ENCODE assay signal across 8 cellular contexts in the genomic region with DNA sequence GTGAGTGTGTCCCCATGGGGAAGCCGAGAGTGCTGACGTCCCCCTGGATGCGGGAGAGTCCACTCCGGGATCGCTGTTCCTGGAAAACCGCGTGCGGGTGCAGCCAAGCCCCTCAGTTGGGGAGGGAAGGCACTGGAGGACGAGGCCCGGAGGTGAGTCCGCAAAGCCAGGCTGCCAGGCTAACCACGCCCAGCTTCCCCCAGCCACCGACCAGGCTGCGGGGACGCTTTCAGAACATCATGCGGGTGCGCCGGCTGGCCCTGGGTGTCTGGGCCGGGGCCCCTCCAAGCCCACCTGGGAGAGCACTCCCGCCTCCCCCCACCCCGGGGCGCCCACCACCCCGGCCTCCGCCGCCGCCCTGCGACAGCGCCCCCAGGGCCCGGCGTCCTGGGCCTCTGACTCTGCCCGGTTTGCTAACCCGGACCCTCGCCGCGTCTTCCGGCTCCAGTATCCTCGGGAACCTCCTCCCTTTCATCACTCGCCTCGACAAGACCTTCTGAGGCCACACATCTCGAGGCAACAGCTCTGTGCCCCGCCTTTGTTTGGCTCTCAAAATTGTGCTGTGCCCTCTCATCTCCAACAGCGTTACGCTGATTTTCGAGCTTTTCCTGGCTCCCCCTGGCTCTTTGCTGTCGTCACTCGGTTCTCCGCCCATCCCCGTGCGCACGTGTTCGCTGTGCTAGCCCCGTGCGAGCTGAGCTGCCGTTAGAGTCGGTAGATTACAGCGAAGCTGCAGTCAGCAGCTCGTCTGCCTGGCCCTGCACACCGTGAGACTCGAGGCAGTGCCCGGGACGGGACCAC. TPM values are rescaled to one million over a fixed set of nuclear protein-coding genes. Genes with fewer than 3 reads are reported as not detected.
DNase-seq lines count a peak whose midpoint lies in the region; ATAC-seq, FAIRE-seq and TF ChIP-seq lines count a peak whose summit lies in the region.

No MANE protein-coding gene starts in this region.

- peaks cover 6% of the 10 kb centered on the region for H3K27me3 ChIP-seq in muscle layer of duodenum (ENCODE audit: low read depth, low read length)

- TF ChIP-seq CTCF in activated CD8-positive, alpha-beta T cell treated with anti-CD3 and anti-CD28 coated beads for 36 hours (IDR thresholded peaks at IDR 0.05): no peak
- TF ChIP-seq CTCF in Calu3 (IDR thresholded peaks at IDR 0.05; ENCODE audit: unreplicated experiment): no peak

- DNase-seq in G401 (ENCODE audit: low spot score): peak; percentile 77
- peak; percentile 74 for DNase-seq in activated CD8-positive, alpha-beta T cell treated with anti-CD3 and anti-CD28 coated beads for 36 hours
- DNase-seq in effector CD8-positive, alpha-beta T cell (lab: John Stamatoyannopoulos, UW): peak; percentile 48
- DNase-seq in stimulated activated CD8-positive, alpha-beta memory T cell treated with anti-CD3 and anti-CD28 coated beads, Interleukin-7, amount 100 ng/mL, for 4 hours (ENCODE audit: low read depth in 2 of 2): peak; percentile 53 to 62
- DNase-seq in Calu3: no peak
- no peak for DNase-seq in urothelium cell line (ENCODE audit: low spot score)
- DNase-seq in SIG-M5 treated with dmso at 0.1 percent for 504 hours (lab: John Stamatoyannopoulos, UW; ENCODE audit: unreplicated experiment): no peak

- peak overlapping the region; percentile 66 for H3K4me3 Mint-ChIP-seq in activated CD8-positive, alpha-beta T cell treated with anti-CD3 and anti-CD28 coated beads for 36 hours
- H3K4me3 Mint-ChIP-seq in Calu3 (ENCODE audit: low read depth, unreplicated experiment): no peak overlapping the region

- ATAC-seq in activated CD8-positive, alpha-beta T cell treated with anti-CD3 and anti-CD28 coated beads for 36 hours: peak; percentile 84

- no peaks in the 10 kb centered on the region for H3K36me3 ChIP-seq in muscle layer of duodenum (ENCODE audit: control insufficient read depth in 1 of 2, insufficient read depth in 2 of 2, low read length in 2 of 2)

- POLR2A ChIA-PET in activated CD8-positive, alpha-beta T cell treated with anti-CD3 and anti-CD28 coated beads for 36 hours (lab: Charles Lee): interaction anchor here (0.9 to 1.3 kb wide), 2 partner anchors 12 to 156 kb away, joined by 3 to 4 read pairs; no protein-coding TSS in a partner anchor

- H3K9me3 Mint-ChIP-seq in activated CD8-positive, alpha-beta T cell treated with anti-CD3 and anti-CD28 coated beads for 36 hours: no peaks in the 10 kb centered on the region
- H3K9me3 Mint-ChIP-seq in Calu3 (ENCODE audit: low read depth, unreplicated experiment): no peaks in the 10 kb centered on the region

- H3K27ac ChIP-seq in muscle layer of duodenum (ENCODE audit: low read length): no peak overlapping the region

- no peak for FAIRE-seq in urothelium cell line (lab: Jason Lieb, UNC)

- intact Hi-C loops in activated CD8-positive, alpha-beta T cell treated with anti-CD3 and anti-CD28 coated beads for 36 hours (cut with micrococcal nuclease): no loop called here
- intact Hi-C loops in Calu3 (cut with micrococcal nuclease; ENCODE audit: unreplicated experiment): no loop called here

- in situ Hi-C loops in G401 (cut with HindIII; ENCODE audit: low sequenced_read_pairs): no loop called here

- no TSS peak for BruUV-seq in Calu3 (replicated peaks; lab: Mats Ljungman, UMichigan)

- H3K4me3 ChIP-seq in muscle layer of duodenum (ENCODE audit: low read depth in 1 of 2, low read length in 2 of 2): peak overlapping the region; percentile 56 to 62

- CTCF ChIA-PET in activated CD8-positive, alpha-beta T cell treated with anti-CD3 and anti-CD28 coated beads for 36 hours (lab: Charles Lee): interaction anchor here (1.0 to 2.0 kb wide), 4 partner anchors 10 to 30 kb away, joined by 3 to 6 read pairs (median 4); no protein-coding TSS in a partner anchor
- CTCF ChIA-PET in Calu3 (lab: Charles Lee): no interaction called here

- no peaks in the 10 kb centered on the region for H3K36me3 Mint-ChIP-seq in activated CD8-positive, alpha-beta T cell treated with anti-CD3 and anti-CD28 coated beads for 36 hours (ENCODE audit: low read depth)
- no peaks in the 10 kb centered on the region for H3K36me3 Mint-ChIP-seq in Calu3 (ENCODE audit: insufficient read depth, unreplicated experiment)

- peaks cover 6% of the 10 kb centered on the region for H3K27me3 Mint-ChIP-seq in activated CD8-positive, alpha-beta T cell treated with anti-CD3 and anti-CD28 coated beads for 36 hours
- H3K27me3 Mint-ChIP-seq in Calu3 (ENCODE audit: unreplicated experiment): no peaks in the 10 kb centered on the region

- no peaks in the 10 kb centered on the region for H3K9me3 ChIP-seq in muscle layer of duodenum (ENCODE audit: control insufficient read depth in 1 of 2, low read length in 2 of 2)

- peaks cover 3 to 11% of the 10 kb centered on the region in 2 donors for H3K4me1 ChIP-seq in muscle layer of duodenum (ENCODE audit: control insufficient read depth in 1 of 2, insufficient read depth in 2 of 2, low read length in 2 of 2)

- H3K4me1 Mint-ChIP-seq in activated CD8-positive, alpha-beta T cell treated with anti-CD3 and anti-CD28 coated beads for 36 hours (ENCODE audit: low read depth): peaks cover 4% of the 10 kb centered on the region
- no peaks in the 10 kb centered on the region for H3K4me1 Mint-ChIP-seq in Calu3 (ENCODE audit: low read depth, unreplicated experiment)

- peak overlapping the region; percentile 77 for H3K27ac Mint-ChIP-seq in activated CD8-positive, alpha-beta T cell treated with anti-CD3 and anti-CD28 coated beads for 36 hours
- no peak overlapping the region for H3K27ac Mint-ChIP-seq in Calu3 (ENCODE audit: unreplicated experiment)

RNA-seq across cellular contexts. Expression of a gene that starts 47.1 kb away (rescaled TPM):
- total RNA-seq in G401 (2014; rRNA removed; shearing (Covaris generic)): 68.3 and 71.3 TPM in 2 replicates
- 10 to 100 TPM; 39.4 to 42.8 TPM for total RNA-seq in activated CD8-positive, alpha-beta T cell treated with anti-CD3 and anti-CD28 coated beads for 36 hours
- total RNA-seq in Calu3 (2022): 56.3 and 61.5 TPM in 2 replicates

Comparison
In these comparisons a context has a peak if more than half of its experiments do, and no peak if none do; other contexts are left out.
1. DNase-seq: peak in G401 (single experiment), activated CD8-positive, alpha-beta T cell treated with anti-CD3 and anti-CD28 coated beads for 36 hours (single experiment), effector CD8-positive, alpha-beta T cell (single experiment) and stimulated activated CD8-positive, alpha-beta memory T cell treated with anti-CD3 and anti-CD28 coated beads, Interleukin-7, amount 100 ng/mL, for 4 hours (2 of 2); none in Calu3 (single experiment), urothelium cell line (single experiment) and SIG-M5 treated with dmso at 0.1 percent for 504 hours (single experiment).